27 cellular contexts compared by ENCODE assay signal in genomic region chrX:24369816-24370215, GRCh38. TPM values are rescaled to one million over a fixed set of nuclear protein-coding genes. Genes with fewer than 3 reads are reported as not detected.
"Had no signal": no experiment of that assay in that cellular context is flagged by ENCODE, and none has a peak within 500 bp of the region (broad histone marks: within the 10 kb centered on the region; RNA-seq: fewer than 3 reads in every experiment).

No MANE protein-coding gene starts in this region.

- H3K4me1 ChIP-seq: SJSA1 had no signal

- H3K27ac Mint-ChIP-seq: activated CD8-positive, alpha-beta T cell treated with anti-CD3 and anti-CD28 coated beads, Interleukin-2, amount 10 ng/mL, durations not matched to agents 7 days and 5 days; T-helper 17 cell had no signal

- H3K4me3 ChIP-seq: cardiac muscle cell, SJSA1 had no signal

- H3K27me3 Mint-ChIP-seq: T-helper 17 cell had no signal

- H3K27ac ChIP-seq: brain microvascular endothelial cell, cardiac muscle cell, SJSA1, VCaP had no signal

- ATAC-seq: activated CD8-positive, alpha-beta T cell treated with anti-CD3 and anti-CD28 coated beads, Interleukin-2, amount 10 ng/mL, durations not matched to agents 7 days and 5 days; PC-3; SK-N-SH treated with all-trans-retinoic acid at 6 μM for 48 hours; T-helper 17 cell had no signal

- H3K9me3 Mint-ChIP-seq: activated naive CD4-positive, alpha-beta T cell treated with anti-CD3 and anti-CD28 coated beads, Interleukin-2, amount 50 U/mL, for 72 hours had no signal

- H3K27me3 ChIP-seq: brain microvascular endothelial cell, SJSA1 had no signal

- H3K36me3 ChIP-seq: brain microvascular endothelial cell, cardiac muscle cell, SJSA1 had no signal

- H3K9me3 ChIP-seq: SJSA1 had no signal

- H3K36me3 Mint-ChIP-seq: activated naive CD4-positive, alpha-beta T cell treated with anti-CD3 and anti-CD28 coated beads, Interleukin-2, amount 50 U/mL, for 72 hours had no signal

- H3K4me3 Mint-ChIP-seq: activated CD8-positive, alpha-beta T cell treated with anti-CD3 and anti-CD28 coated beads, Interleukin-2, amount 10 ng/mL, durations not matched to agents 7 days and 5 days; T-helper 17 cell had no signal

- DNase-seq: activated CD4-positive, alpha-beta T cell treated with anti-CD3 and anti-CD28 coated beads for 4 hours; activated CD4-positive, alpha-beta T cell treated with anti-CD3 and anti-CD28 coated beads, Interleukin-2, amount 50 U/mL, for 4 hours; activated CD8-positive, alpha-beta memory T cell treated with anti-CD3 and anti-CD28 coated beads, Interleukin-2, amount 50 U/mL, for 48 hours; activated CD8-positive, alpha-beta T cell treated with anti-CD3 and anti-CD28 coated beads, Interleukin-2, amount 10 ng/mL, durations not matched to agents 7 days and 5 days; activated effector memory CD4-positive, alpha-beta T cell treated with anti-CD3 and anti-CD28 coated beads, Interleukin-2, amount 50 U/mL, for 16 hours; activated naive CD4-positive, alpha-beta T cell treated with Interleukin-2 at 50 U/mL for 16 hours; activated T-cell treated with anti-CD3 and anti-CD28 coated beads, Interleukin-2, amount 50 U/mL, for 1 hour; brain microvascular endothelial cell; KG1; NCI-H1048; NCI-H146; NCI-H187 treated with DMSO at 0.1 percent for 48 hours; NCI-H2081 treated with DMSO at 0.1 percent for 48 hours; NCI-H446; NCI-H524; PC-3; SHP77; SW 1271; T-helper 17 cell; T-helper 9 cell had no signal

RNA-seq across cellular contexts. Expression of gene SUPT20HL1, which starts 9.4 kb away (rescaled TPM):
- total RNA-seq: activated CD8-positive, alpha-beta T cell treated with anti-CD3 and anti-CD28 coated beads, Interleukin-2, amount 10 ng/mL, durations not matched to agents 7 days and 5 days; cardiac muscle cell; LHCN-M2; M059J; PC-3; SJSA1; T-helper 17 cell had no signal

RNA-seq across cellular contexts. Expression of gene SUPT20HL2, which starts 55.9 kb away (rescaled TPM):
- total RNA-seq: activated CD8-positive, alpha-beta T cell treated with anti-CD3 and anti-CD28 coated beads, Interleukin-2, amount 10 ng/mL, durations not matched to agents 7 days and 5 days; activated naive CD4-positive, alpha-beta T cell treated with anti-CD3 and anti-CD28 coated beads, Interleukin-2, amount 50 U/mL, for 72 hours; LHCN-M2; PC-3; SJSA1; T-helper 17 cell had no signal
